Comparison of ENCODE assay signal across 33 cellular contexts in the genomic region with DNA sequence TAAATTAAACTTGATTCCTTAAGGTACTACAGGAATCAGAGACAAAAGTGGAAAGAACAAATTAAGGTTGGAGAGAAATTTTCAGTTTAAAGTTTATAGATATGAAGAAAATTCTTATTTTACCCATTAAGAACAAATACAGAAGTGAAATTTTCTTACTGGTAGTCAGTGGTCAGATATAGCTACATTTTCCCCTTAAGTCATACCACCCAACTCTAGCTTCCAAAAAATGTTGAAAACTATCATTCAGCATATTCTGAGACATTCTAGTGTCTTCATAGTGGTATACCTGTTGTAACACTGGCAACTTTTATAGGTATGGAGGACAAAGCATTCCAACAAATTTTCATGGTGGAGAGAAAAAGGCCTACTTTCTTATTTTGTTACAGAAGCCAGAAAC. TPM values are rescaled to one million over a fixed set of nuclear protein-coding genes. Genes with fewer than 3 reads are reported as not detected.
DNase-seq lines count a peak whose midpoint lies in the region; ATAC-seq, FAIRE-seq and TF ChIP-seq lines count a peak whose summit lies in the region.
"Had no signal": no experiment of that assay in that cellular context is flagged by ENCODE, and none has a peak within 500 bp of the region (broad histone marks: within the 10 kb centered on the region; RNA-seq: fewer than 3 reads in every experiment).

No MANE protein-coding gene starts in this region.

- peaks cover 34% of the 10 kb centered on the region for H3K36me3 ChIP-seq in upper lobe of right lung
- peaks cover 0 to 14% (median under 1%) of the 10 kb centered on the region in 4 donors for H3K36me3 ChIP-seq in transverse colon
- H3K36me3 ChIP-seq: thyroid gland had no signal

- H3K27me3 Mint-ChIP-seq in activated T-cell treated with anti-CD3 and anti-CD28 coated beads, Interleukin-2, amount 50 U/mL, for 24 hours = no peaks in the 10 kb centered on the region
- H3K27me3 Mint-ChIP-seq in T-helper 17 cell (no peaks in the 10 kb centered on the region), memory B cell (no peaks in the 10 kb centered on the region)
- H3K27me3 Mint-ChIP-seq: activated CD4-positive, alpha-beta memory T cell treated with anti-CD3 and anti-CD28 coated beads for 36 hours had no signal

- H3K4me1 ChIP-seq in upper lobe of right lung (peaks cover 5% of the 10 kb centered on the region), transverse colon (peaks cover 13 to 47% (median 31%) of the 10 kb centered on the region in 4 donors)
- H3K4me1 ChIP-seq: right atrium auricular region had no signal

- no peak for TF ChIP-seq EP300 in transverse colon (IDR thresholded peaks at IDR 0.05; ENCODE audit: low read depth)

- H3K4me3 ChIP-seq in upper lobe of right lung (no peak overlapping the region), transverse colon (no peak overlapping the region)
- H3K4me3 ChIP-seq: adrenal gland, body of pancreas, esophagus muscularis mucosa, left ventricle myocardium inferior, MG63, right atrium auricular region, thyroid gland had no signal

- DNase-seq in activated T-cell treated with anti-CD3 and anti-CD28 coated beads, Interleukin-2, amount 50 U/mL, for 24 hours = no peak
- no peak for DNase-seq in activated T-cell treated with anti-CD3 and anti-CD28 coated beads for 4 hours
- no peak for DNase-seq in GM12891 (ENCODE audit: insufficient read length, low spot score)
- no peak for DNase-seq in T-helper 17 cell
- DNase-seq in memory B cell (ENCODE audit: low spot score in 2 of 2) = no peak
- no peak for DNase-seq in upper lobe of right lung
- no peak for DNase-seq in transverse colon
- DNase-seq: activated CD4-positive, alpha-beta memory T cell treated with anti-CD3 and anti-CD28 coated beads for 36 hours; adrenal gland; body of pancreas; Calu3; DMS79 treated with DMSO at 0.1 percent for 48 hours; foreskin fibroblast; GF-D8; left ventricle myocardium inferior; mesendoderm; MG63; NCI-H1436 treated with DMSO at 0.1 percent for 48 hours; NCI-H345; posterior cingulate gyrus; SHP77 treated with DMSO at 0.1 percent for 48 hours; stimulated activated CD4-positive, alpha-beta T cell treated with anti-CD3 and anti-CD28 coated beads, Interleukin-1b, Interleukin-23, amount 100 ng/mL, for 48 hours; thyroid gland; WERI-Rb-1 had no signal

- intact Hi-C loops in upper lobe of right lung (cut with DNase I) = no loop called here
- intact Hi-C loops in transverse colon (cut with DNase I; ENCODE audit: low total_unique reads) = loop anchor here (5.0 kb wide), 1 partner anchor 1832 kb away; no protein-coding TSS in a partner anchor

- H3K27ac ChIP-seq in upper lobe of right lung (no peak overlapping the region), transverse colon (no peak overlapping the region)
- H3K27ac ChIP-seq: adrenal gland, body of pancreas, esophagus muscularis mucosa, HL-60, KMS-11, left ventricle myocardium inferior, right atrium auricular region, thyroid gland, WERI-Rb-1 had no signal

- peaks cover 78% of the 10 kb centered on the region for H3K4me1 Mint-ChIP-seq in activated T-cell treated with anti-CD3 and anti-CD28 coated beads, Interleukin-2, amount 50 U/mL, for 24 hours (ENCODE audit: low read depth)
- H3K4me1 Mint-ChIP-seq in T-helper 17 cell (peaks cover 16% of the 10 kb centered on the region), memory B cell (peaks cover 9% of the 10 kb centered on the region)

- H3K27me3 ChIP-seq in upper lobe of right lung (no peaks in the 10 kb centered on the region), transverse colon (no peaks in the 10 kb centered on the region)
- H3K27me3 ChIP-seq: adrenal gland, body of pancreas, esophagus muscularis mucosa, MG63, right atrium auricular region, thyroid gland had no signal

- H3K9me3 ChIP-seq in T-helper 17 cell (ENCODE audit: control insufficient read depth, low read length, poor library complexity, severe bottlenecking) (peaks cover 8% of the 10 kb centered on the region), upper lobe of right lung (no peaks in the 10 kb centered on the region), transverse colon (no peaks in the 10 kb centered on the region)
- H3K9me3 ChIP-seq: adrenal gland, body of pancreas, esophagus muscularis mucosa, left ventricle myocardium inferior, right atrium auricular region, thyroid gland had no signal

- no peak for TF ChIP-seq POLR2A in GM12891 (IDR thresholded peaks at IDR 0.05; ENCODE audit: low read depth, low read length)
- TF ChIP-seq POLR2A in transverse colon (IDR thresholded peaks at IDR 0.05) = no peak

- peak; percentile 40 for FAIRE-seq in GM12891 (lab: Jason Lieb, UNC)
- FAIRE-seq: A204.1, keratinocyte, RCC 7860 had no signal

- in situ Hi-C loops in transverse colon (cut with MboI; ENCODE audit: low pct_ligation_motif_present in 1 of 4, low pct_unique_long_range_greater_than_20kb in 1 of 4, low sequenced_read_pairs in 3 of 4) = no loop called here

- peaks cover 15% of the 10 kb centered on the region for H3K9me3 Mint-ChIP-seq in activated T-cell treated with anti-CD3 and anti-CD28 coated beads, Interleukin-2, amount 50 U/mL, for 24 hours
- H3K9me3 Mint-ChIP-seq in memory B cell = peaks cover 6% of the 10 kb centered on the region

- TF ChIP-seq CTCF in upper lobe of right lung (IDR thresholded peaks at IDR 0.05) = no peak
- TF ChIP-seq CTCF in transverse colon (IDR thresholded peaks at IDR 0.05) = no peak

- peaks cover 94% of the 10 kb centered on the region for H3K36me3 Mint-ChIP-seq in activated T-cell treated with anti-CD3 and anti-CD28 coated beads, Interleukin-2, amount 50 U/mL, for 24 hours (ENCODE audit: low read depth)
- H3K36me3 Mint-ChIP-seq in T-helper 17 cell (ENCODE audit: low read depth) = peaks cover 9% of the 10 kb centered on the region
- peaks cover 31% of the 10 kb centered on the region for H3K36me3 Mint-ChIP-seq in memory B cell

- no peak for ATAC-seq in T-helper 17 cell
- ATAC-seq in memory B cell (ENCODE audit: low read depth) = no peak
- ATAC-seq in upper lobe of right lung = no peak
- no peak for ATAC-seq in HG03039 (IDR thresholded peaks at IDR 0.05; ENCODE audit: unreplicated experiment)
- ATAC-seq: body of pancreas had no signal

- H3K4me3 Mint-ChIP-seq in activated T-cell treated with anti-CD3 and anti-CD28 coated beads, Interleukin-2, amount 50 U/mL, for 24 hours = no peak overlapping the region
- no peak overlapping the region for H3K4me3 Mint-ChIP-seq in T-helper 17 cell
- no peak overlapping the region for H3K4me3 Mint-ChIP-seq in memory B cell
- H3K4me3 Mint-ChIP-seq: activated CD4-positive, alpha-beta memory T cell treated with anti-CD3 and anti-CD28 coated beads for 36 hours; CD14-positive monocyte had no signal

- H3K27ac Mint-ChIP-seq in activated T-cell treated with anti-CD3 and anti-CD28 coated beads, Interleukin-2, amount 50 U/mL, for 24 hours = peak overlapping the region; percentile 3
- H3K27ac Mint-ChIP-seq in T-helper 17 cell (peak overlapping the region; percentile 45), memory B cell (peak overlapping the region; percentile 38)
- H3K27ac Mint-ChIP-seq: activated CD4-positive, alpha-beta memory T cell treated with anti-CD3 and anti-CD28 coated beads for 36 hours had no signal

TF ChIP-seq in GM12891, 5 proteins besides CTCF, POLR2A, EP300 and RAD21:
- TF ChIP-seq SPI1 (IDR thresholded peaks at IDR 0.05; ENCODE audit: low read depth, low read length) = peak; percentile 51; the same call in 1 of the 2 replicates
- TF ChIP-seq PAX5 (IDR thresholded peaks at IDR 0.05; ENCODE audit: insufficient read depth, low read length, severe bottlenecking) = no peak
- TF ChIP-seq POU2F2 (IDR thresholded peaks at IDR 0.05; ENCODE audit: low read depth, low read length) = no peak
- TF ChIP-seq POLR2AphosphoS5 (IDR thresholded peaks at IDR 0.05; ENCODE audit: low read depth, low read length) = no peak

RNA-seq across cellular contexts. Expression of gene SUMO4, which starts 15.6 kb away (rescaled TPM):
- 0.17 TPM for polyA plus RNA-seq in GM12891 (2012; ENCODE audit: low read depth, missing spikeins)
- total RNA-seq in T-helper 17 cell (10 to 100 TPM in 1 of 2 donors, 1 to 10 TPM in 1; 9.0 to 11.4 TPM), upper lobe of right lung (2.5 TPM), transverse colon (10 to 100 TPM in 2 of 4 donors, 1 to 10 TPM in 2; 1.5 to 28.1 (median 8.1) TPM)
